In the genomic region with DNA sequence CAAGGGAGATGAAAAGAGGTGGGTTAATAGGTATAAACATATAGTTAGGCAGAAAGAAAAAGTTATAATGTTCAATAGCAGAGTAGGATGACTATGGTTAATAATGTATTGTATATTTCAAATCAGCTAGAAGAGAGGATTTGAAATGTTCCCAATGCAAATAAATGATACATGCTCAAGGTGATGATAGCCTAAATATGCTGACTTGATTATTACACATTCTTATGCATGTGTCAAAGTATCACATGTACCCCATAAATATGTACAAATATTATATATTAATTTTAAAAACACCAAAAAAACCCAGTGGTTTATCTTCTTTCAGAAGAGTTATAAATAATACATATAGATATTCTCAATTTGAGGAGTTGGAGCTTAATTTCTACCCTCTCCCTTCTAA, we compare ENCODE assay signal across 8 cellular contexts.
"Had no signal": no experiment of that assay in that cellular context is flagged by ENCODE, and none has a peak within 500 bp of the region (broad histone marks: within the 10 kb centered on the region; RNA-seq: fewer than 3 reads in every experiment).

No MANE protein-coding gene starts in this region.

- H3K4me3 ChIP-seq: GM12878 had no signal

- DNase-seq: GDM1, GF-D8 had no signal

- ATAC-seq: GM12878 had no signal

- FAIRE-seq: G401.6, GM12878, GM12891, GM12892, GM18507, GM19239 had no signal
